Comparison of ENCODE assay signal across 8 cellular contexts in the genomic region with DNA sequence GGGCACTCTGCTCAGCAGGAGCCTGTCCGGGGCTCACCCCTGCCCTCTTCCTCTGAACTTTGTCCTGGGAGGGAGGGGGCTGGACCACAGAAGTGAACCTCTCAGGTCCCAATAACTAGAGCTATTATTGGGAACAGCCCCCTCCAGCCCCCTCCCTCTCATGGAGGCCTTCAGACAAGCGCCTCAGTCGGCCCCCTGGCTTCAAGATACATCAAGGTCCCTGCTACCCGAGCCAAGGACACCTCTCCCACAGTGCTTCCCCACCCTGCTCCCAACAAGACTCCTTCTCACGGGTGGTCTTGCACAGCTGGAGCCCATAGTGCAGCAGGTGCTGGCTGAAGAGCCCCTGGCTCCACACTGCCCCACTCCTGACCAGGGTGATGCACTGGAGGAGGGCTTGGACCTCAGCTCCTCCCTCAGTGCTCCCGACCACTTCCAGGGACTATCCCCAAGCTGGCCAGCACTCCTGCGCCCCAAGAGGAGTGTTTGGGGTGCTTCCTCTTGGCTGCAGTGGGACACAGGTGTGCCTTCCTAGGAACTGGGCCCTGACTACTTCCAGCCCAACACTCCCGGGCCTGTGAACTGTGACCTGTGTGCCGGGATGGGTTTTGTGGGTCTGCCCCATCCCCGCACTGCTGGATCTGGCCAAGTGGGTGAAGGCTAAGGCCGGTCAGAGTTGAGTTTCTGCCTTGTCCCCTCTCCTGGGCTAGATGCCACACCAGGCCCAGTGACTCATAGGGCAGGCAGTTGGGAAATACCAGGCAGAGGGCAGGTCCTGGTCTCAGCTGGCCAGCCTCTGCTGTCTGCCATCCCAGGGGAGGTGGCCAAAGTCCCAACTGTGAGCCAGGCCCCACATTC. TPM values are rescaled to one million over a fixed set of nuclear protein-coding genes. Genes with fewer than 3 reads are reported as not detected.
DNase-seq lines count a peak whose midpoint lies in the region; ATAC-seq and TF ChIP-seq lines count a peak whose summit lies in the region.

No MANE protein-coding gene starts in this region.

- H3K36me3 Mint-ChIP-seq in immature natural killer cell, result peaks cover 0 to 5% (median 4%) of the 10 kb centered on the region in 3 donors
- H3K36me3 Mint-ChIP-seq in stimulated activated naive B cell treated with anti-CD40 and anti-IgM and Interleukin-4, amounts not matched to agents 10 μg/mL and 1 μg/mL and 100 μg/mL, for 72 hours, result peaks cover 19 to 24% of the 10 kb centered on the region in 2 donors

- peak overlapping the region; percentile 79 to 92 (median 89) for H3K4me3 Mint-ChIP-seq in immature natural killer cell
- H3K4me3 Mint-ChIP-seq in stimulated activated naive B cell treated with anti-CD40 and anti-IgM and Interleukin-4, amounts not matched to agents 10 μg/mL and 1 μg/mL and 100 μg/mL, for 72 hours, result peak overlapping the region; percentile 85 to 87

- no peaks in the 10 kb centered on the region for H3K9me3 ChIP-seq in HUES48 (ENCODE audit: control insufficient read depth, insufficient read depth, low read length)

- H3K4me3 ChIP-seq in ACC112 (ENCODE audit: low read depth, low read length) (peak overlapping the region; percentile 92), HUES48 (ENCODE audit: low read depth, low read length) (peak overlapping the region; percentile 83), astrocyte of the cerebellum (ENCODE audit: low read depth, low read length) (peak overlapping the region; percentile 68)

- H3K27ac Mint-ChIP-seq in immature natural killer cell, result peak overlapping the region in 4 of 6 donors; percentile 34 to 87 (median 70)
- H3K27ac Mint-ChIP-seq in stimulated activated naive B cell treated with anti-CD40 and anti-IgM and Interleukin-4, amounts not matched to agents 10 μg/mL and 1 μg/mL and 100 μg/mL, for 72 hours, result peak overlapping the region; percentile 65

- H3K27ac ChIP-seq in ACC112 (ENCODE audit: low read depth, low read length) (peak overlapping the region; percentile 80; the same call in 1 of the 2 replicates), HUES48 (ENCODE audit: low read depth, low read length) (no peak overlapping the region)

- no peak for DNase-seq in astrocyte of the cerebellum (ENCODE audit: low read depth)
- DNase-seq in immature natural killer cell, result no peak
- DNase-seq in stimulated activated naive B cell treated with anti-CD40 and anti-IgM and Interleukin-4, amounts not matched to agents 10 μg/mL and 1 μg/mL and 100 μg/mL, for 72 hours, result no peak
- no peak for DNase-seq in NCI-H446 (lab: John Stamatoyannopoulos, UW)
- no peak for DNase-seq in NCI-H345 (lab: John Stamatoyannopoulos, UW)

- peaks cover 5 to 13% (median 6%) of the 10 kb centered on the region in 3 donors for H3K27me3 Mint-ChIP-seq in immature natural killer cell (ENCODE audit: low read depth in 3 of 3)
- H3K27me3 Mint-ChIP-seq in stimulated activated naive B cell treated with anti-CD40 and anti-IgM and Interleukin-4, amounts not matched to agents 10 μg/mL and 1 μg/mL and 100 μg/mL, for 72 hours, result no peaks in the 10 kb centered on the region

- no peak for ATAC-seq in stimulated activated naive B cell treated with anti-CD40 and anti-IgM and Interleukin-4, amounts not matched to agents 10 μg/mL and 1 μg/mL and 100 μg/mL, for 72 hours (replicated peaks)
- ATAC-seq in HG03457 (IDR thresholded peaks at IDR 0.05; ENCODE audit: unreplicated experiment), result no peak

- H2AFZ ChIP-seq in ACC112 (ENCODE audit: low read length, unreplicated experiment), result no peak overlapping the region

- H3K4me1 ChIP-seq in ACC112 (ENCODE audit: control insufficient read depth, insufficient read depth, low read length, unreplicated experiment) (peaks cover 26% of the 10 kb centered on the region), HUES48 (ENCODE audit: control insufficient read depth, insufficient read depth, low read length) (peaks cover 9% of the 10 kb centered on the region)

- no peak for TF ChIP-seq CTCF in astrocyte of the cerebellum (IDR thresholded peaks at IDR 0.05; ENCODE audit: low read depth, low read length, missing control alignments)

- in situ Hi-C loops in astrocyte of the cerebellum (cut with HindIII; ENCODE audit: low sequenced_read_pairs), result no loop called here

- H3K9me3 Mint-ChIP-seq in immature natural killer cell, result no peaks in the 10 kb centered on the region
- no peaks in the 10 kb centered on the region for H3K9me3 Mint-ChIP-seq in stimulated activated naive B cell treated with anti-CD40 and anti-IgM and Interleukin-4, amounts not matched to agents 10 μg/mL and 1 μg/mL and 100 μg/mL, for 72 hours

- H3K79me2 ChIP-seq in ACC112 (ENCODE audit: control insufficient read depth, insufficient read depth, low read length, unreplicated experiment), result peaks cover 15% of the 10 kb centered on the region

- H3K36me3 ChIP-seq in ACC112 (ENCODE audit: insufficient read depth, low read length) (0 out of 2 replicates have a peak, but pooled peaks cover 6% of the 10 kb centered on the region), HUES48 (ENCODE audit: control insufficient read depth, insufficient read depth, low read length) (0 out of 2 replicates have a peak, but pooled peaks cover 16% of the 10 kb centered on the region)

- H3K9ac ChIP-seq in HUES48 (ENCODE audit: low read depth, low read length), result no peak overlapping the region

- no peaks in the 10 kb centered on the region for H3K27me3 ChIP-seq in ACC112 (ENCODE audit: insufficient read depth, low read length)
- H3K27me3 ChIP-seq in HUES48 (ENCODE audit: control insufficient read depth, insufficient read depth, low read length), result peaks cover 4% of the 10 kb centered on the region; the same call in 1 of the 2 replicates

- H3K4me1 Mint-ChIP-seq in immature natural killer cell, result peaks cover 0 to 22% of the 10 kb centered on the region in 2 donors
- H3K4me1 Mint-ChIP-seq in stimulated activated naive B cell treated with anti-CD40 and anti-IgM and Interleukin-4, amounts not matched to agents 10 μg/mL and 1 μg/mL and 100 μg/mL, for 72 hours, result peaks cover 14 to 32% of the 10 kb centered on the region in 2 donors

RNA-seq across cellular contexts. Expression of gene PNPLA2, which starts 2.2 kb away (rescaled TPM):
- polyA plus RNA-seq in immature natural killer cell, result 10 to 100 TPM; 10.9 to 42.3 (median 23.4) TPM

RNA-seq across cellular contexts. Expression of gene CRACR2B, which starts 6.8 kb away (rescaled TPM):
- polyA plus RNA-seq in immature natural killer cell, result 1 to 10 TPM in 1 of 3 donors, under 1 TPM in 1, not detected in 1; 0.74 to 2.2 TPM

RNA-seq across cellular contexts. Expression of gene RPLP2, which starts 11.1 kb away (rescaled TPM):
- polyA plus RNA-seq in immature natural killer cell, result 1,000 to 10,000 TPM in 2 of 3 donors, 100 to 1,000 TPM in 1; 640 to 2,076 (median 1,474) TPM

RNA-seq across cellular contexts. Expression of gene CD151, which starts 11.9 kb away (rescaled TPM):
- polyA plus RNA-seq in immature natural killer cell, result 10 to 100 TPM; 19.7 to 25.7 (median 23.7) TPM

RNA-seq across cellular contexts. Expression of gene PIDD1, which starts 15.9 kb away (rescaled TPM):
- 1 to 10 TPM; 2.6 to 7.7 (median 2.7) TPM for polyA plus RNA-seq in immature natural killer cell
